ENCODE assay signal across 8 cellular contexts in genomic region chrX:18885317-18886004, GRCh38.
A peak's percentile ranks its signal among the peaks of the same experiment; 100 is the strongest.
DNase-seq lines count a peak whose midpoint lies in the region; ATAC-seq and TF ChIP-seq lines count a peak whose summit lies in the region.

No MANE protein-coding gene starts in this region.

- H3K4me1 ChIP-seq in left ventricle myocardium inferior = peaks cover 35% of the 10 kb centered on the region
- H3K4me1 ChIP-seq in OCI-LY1 (ENCODE audit: insufficient read depth, low read length, severe bottlenecking) = peaks cover 24% of the 10 kb centered on the region

- no peak for DNase-seq in left ventricle myocardium inferior
- no peak for DNase-seq in left ventricle myocardium superior
- DNase-seq in effector memory CD8-positive, alpha-beta T cell = no peak
- DNase-seq in renal cortical epithelial cell (ENCODE audit: low read depth) = peak; percentile 28
- DNase-seq in NCI-H526 (lab: John Stamatoyannopoulos, UW) = no peak
- no peak for DNase-seq in COLO668 (lab: John Stamatoyannopoulos, UW; ENCODE audit: unreplicated experiment)
- DNase-seq in NCI-H524 treated with DMSO at 0.1 percent for 48 hours (lab: John Stamatoyannopoulos, UW) = no peak

- H3K36me3 ChIP-seq in left ventricle myocardium inferior = no peaks in the 10 kb centered on the region
- no peaks in the 10 kb centered on the region for H3K36me3 ChIP-seq in OCI-LY1 (ENCODE audit: insufficient read depth, low read length)

- no peaks in the 10 kb centered on the region for H3K9me2 ChIP-seq in OCI-LY1 (ENCODE audit: low read depth, low read length)

- intact Hi-C loops in left ventricle myocardium inferior (cut with micrococcal nuclease) (loop anchor here (10.0 kb wide), 1 partner anchor 211 kb away; the partner anchor contains the start of gene RS1), left ventricle myocardium superior (cut with micrococcal nuclease) (no loop called here)

- H3K9me3 Mint-ChIP-seq in effector memory CD8-positive, alpha-beta T cell = no peaks in the 10 kb centered on the region

- H3K4me3 ChIP-seq in left ventricle myocardium inferior (peak overlapping the region; percentile 64), OCI-LY1 (ENCODE audit: low read depth, low read length, poor library complexity, severe bottlenecking) (peak overlapping the region; percentile 53)

- H2AFZ ChIP-seq in OCI-LY1 (ENCODE audit: low read length) = no peak overlapping the region

- H3K4me2 ChIP-seq in OCI-LY1 (ENCODE audit: low read length) = peak overlapping the region; percentile 67

- H4K20me1 ChIP-seq in OCI-LY1 (ENCODE audit: insufficient read depth, low read length) = no peaks in the 10 kb centered on the region

- peak overlapping the region; percentile 92 to 96 for H3K27ac Mint-ChIP-seq in effector memory CD8-positive, alpha-beta T cell

- peaks cover 3% of the 10 kb centered on the region for H3K36me3 Mint-ChIP-seq in effector memory CD8-positive, alpha-beta T cell (ENCODE audit: insufficient read depth)

- no peaks in the 10 kb centered on the region for H3F3A ChIP-seq in OCI-LY1 (ENCODE audit: insufficient read depth, low read length)

- no peak for ATAC-seq in left ventricle myocardium superior
- ATAC-seq in effector memory CD8-positive, alpha-beta T cell (replicated peaks) = peak; percentile 57

- no peaks in the 10 kb centered on the region for H3K79me2 ChIP-seq in OCI-LY1 (ENCODE audit: insufficient read depth, low read length)

- H3K9ac ChIP-seq in OCI-LY1 (ENCODE audit: low read length) = no peak overlapping the region; the same call in 1 of the 2 replicates

- H3K27me3 ChIP-seq in left ventricle myocardium inferior (ENCODE audit: low read depth) (no peaks in the 10 kb centered on the region), OCI-LY1 (ENCODE audit: insufficient read depth, low read length) (no peaks in the 10 kb centered on the region)

- H3K4me3 Mint-ChIP-seq in effector memory CD8-positive, alpha-beta T cell = peak overlapping the region; percentile 91 to 94

- H3K27ac ChIP-seq in left ventricle myocardium inferior (replicated peaks) = peak overlapping the region; percentile 93
- H3K27ac ChIP-seq in OCI-LY1 (ENCODE audit: low read depth, low read length, poor library complexity, severe bottlenecking) = no peak overlapping the region

- no peaks in the 10 kb centered on the region for H3K9me3 ChIP-seq in left ventricle myocardium inferior (replicated peaks)
- no peaks in the 10 kb centered on the region for H3K9me3 ChIP-seq in OCI-LY1 (ENCODE audit: low read length)

- peak; percentile 10 for TF ChIP-seq CTCF in left ventricle myocardium inferior (IDR thresholded peaks at IDR 0.05; ENCODE audit: borderline replicate concordance)
- TF ChIP-seq CTCF in OCI-LY1 (IDR thresholded peaks at IDR 0.05; ENCODE audit: low read length) = no peak

- H3K4me1 Mint-ChIP-seq in effector memory CD8-positive, alpha-beta T cell (ENCODE audit: low read depth in 2 of 2) = peaks cover 16 to 24% of the 10 kb centered on the region in 2 donors

- peaks cover 0 to 1% of the 10 kb centered on the region in 2 donors for H3K27me3 Mint-ChIP-seq in effector memory CD8-positive, alpha-beta T cell
